26 cellular contexts compared by ENCODE assay signal in genomic region chr12:127005406-127005805, GRCh38.
"Had no signal": no experiment of that assay in that cellular context is flagged by ENCODE, and none has a peak within 500 bp of the region (broad histone marks: within the 10 kb centered on the region; RNA-seq: fewer than 3 reads in every experiment).

No MANE protein-coding gene starts in this region.

- H3K27ac Mint-ChIP-seq: dendritic cell treated with granulocyte-macrophage colony-stimulating factor and Interleukin-4, amounts not matched to agents 40 ng/mL and 50 ng/mL, for 4 days; effector memory CD8-positive, alpha-beta T cell; endodermal cell; mesothelial cell of epicardium had no signal

- H3K36me3 Mint-ChIP-seq: mesothelial cell of epicardium had no signal

- H3K4me1 Mint-ChIP-seq: mesothelial cell of epicardium had no signal

- H3K27ac ChIP-seq: colonic mucosa, epithelial cell of prostate, esophagus squamous epithelium, gastrocnemius medialis, heart right ventricle, left ventricle myocardium inferior, lower lobe of right lung had no signal

- H3K36me3 ChIP-seq: colonic mucosa, esophagus squamous epithelium, gastrocnemius medialis, heart right ventricle, left ventricle myocardium inferior, lower lobe of right lung had no signal

- H3K9me3 Mint-ChIP-seq: dendritic cell treated with granulocyte-macrophage colony-stimulating factor and Interleukin-4, amounts not matched to agents 40 ng/mL and 50 ng/mL, for 4 days; effector memory CD8-positive, alpha-beta T cell; endodermal cell; mesothelial cell of epicardium had no signal

- DNase-seq: colonic mucosa; cortex of kidney; effector CD8-positive, alpha-beta T cell; effector memory CD8-positive, alpha-beta T cell; endodermal cell; erythroblast; esophagus squamous epithelium; foreskin fibroblast; foreskin melanocyte; gastrocnemius medialis; glutamatergic neuron; head of caudate nucleus; heart right ventricle; hippocampal formation; left cardiac atrium; left ventricle myocardium inferior; lower lobe of right lung; mesenchymal stem cell; mucosa of descending colon had no signal

- H3K4me1 ChIP-seq: colonic mucosa, esophagus squamous epithelium, gastrocnemius medialis, heart right ventricle, left ventricle myocardium inferior, lower lobe of right lung had no signal

- H3K9me3 ChIP-seq: colonic mucosa, esophagus squamous epithelium, gastrocnemius medialis, heart right ventricle, left ventricle myocardium inferior, lower lobe of right lung, mucosa of descending colon had no signal

- ATAC-seq: effector memory CD8-positive, alpha-beta T cell; esophagus mucosa; gastrocnemius medialis; heart right ventricle; left cardiac atrium; lower lobe of right lung; mucosa of descending colon had no signal

- H3K27me3 Mint-ChIP-seq: dendritic cell treated with granulocyte-macrophage colony-stimulating factor and Interleukin-4, amounts not matched to agents 40 ng/mL and 50 ng/mL, for 4 days; effector memory CD8-positive, alpha-beta T cell had no signal

- H3K4me3 ChIP-seq: colonic mucosa, esophagus squamous epithelium, gastrocnemius medialis, heart right ventricle, left ventricle myocardium inferior, lower lobe of right lung, mucosa of descending colon had no signal

- H3K4me3 Mint-ChIP-seq: dendritic cell treated with granulocyte-macrophage colony-stimulating factor and Interleukin-4, amounts not matched to agents 40 ng/mL and 50 ng/mL, for 4 days; effector memory CD8-positive, alpha-beta T cell; endodermal cell; mesothelial cell of epicardium had no signal

- FAIRE-seq: endometrium, islet of Langerhans, keratinocyte had no signal

- H3K27me3 ChIP-seq: colonic mucosa, gastrocnemius medialis had no signal
